8 cellular contexts compared by ENCODE assay signal in genomic region chr2:20326163-20326780, GRCh38. TPM values are rescaled to one million over a fixed set of nuclear protein-coding genes. Genes with fewer than 3 reads are reported as not detected.
DNase-seq lines count a peak whose midpoint lies in the region; ATAC-seq, FAIRE-seq and TF ChIP-seq lines count a peak whose summit lies in the region.

No MANE protein-coding gene starts in this region.

- peaks cover 29% of the 10 kb centered on the region for H3K4me1 ChIP-seq in CD8-positive, alpha-beta T cell (ENCODE audit: insufficient read depth, low read length)
- H3K4me1 ChIP-seq in hepatocyte (ENCODE audit: insufficient read depth), result peaks cover 9% of the 10 kb centered on the region

- H3K9me3 ChIP-seq in CD8-positive, alpha-beta T cell (ENCODE audit: low read length), result peaks cover 4% of the 10 kb centered on the region
- H3K9me3 ChIP-seq in hepatocyte (ENCODE audit: low read depth), result no peaks in the 10 kb centered on the region

- DNase-seq in CD8-positive, alpha-beta T cell, result peak in 6 of 7 experiments; percentile 19 to 58 (median 54)
- DNase-seq in HTR-8/SVneo (ENCODE audit: insufficient read length, low spot score), result peak; percentile 63
- DNase-seq in RWPE1 (ENCODE audit: low spot score), result peak; percentile 55
- DNase-seq in amniotic epithelial cell (ENCODE audit: low read depth), result peak; percentile 60
- DNase-seq in hepatocyte (ENCODE audit: low spot score), result peak; percentile 67
- DNase-seq in smooth muscle cell of the brain vasculature (ENCODE audit: low read depth, low spot score), result peak; percentile 28

- CTCF ChIA-PET in CD8-positive, alpha-beta T cell (lab: Charles Lee), result interaction anchor here (0.6 to 2.6 kb wide), 23 partner anchors 8 to 316 kb away, joined by 3 to 15 read pairs (median 3); no protein-coding TSS in a partner anchor
- CTCF ChIA-PET in RWPE1 (lab: Yijun Ruan, JAX), result interaction anchor here (0.5 to 1.5 kb wide), 18 partner anchors 8 to 595 kb away, joined by 3 to 8 read pairs (median 4); no protein-coding TSS in a partner anchor

- H3K79me2 ChIP-seq in hepatocyte, result peaks cover 97% of the 10 kb centered on the region

- H3K4me1 Mint-ChIP-seq in CD8-positive, alpha-beta T cell (ENCODE audit: low read depth), result peaks cover 76% of the 10 kb centered on the region

- H3K9me3 Mint-ChIP-seq in CD8-positive, alpha-beta T cell, result peaks cover 7% of the 10 kb centered on the region

- no peak overlapping the region for H3K27ac ChIP-seq in CD8-positive, alpha-beta T cell (ENCODE audit: low read depth, low read length)
- H3K27ac ChIP-seq in RWPE1, result no peak overlapping the region
- peak overlapping the region; percentile 46 for H3K27ac ChIP-seq in hepatocyte

- H3K27me3 ChIP-seq in CD8-positive, alpha-beta T cell (ENCODE audit: insufficient read depth, low read length), result no peaks in the 10 kb centered on the region
- H3K27me3 ChIP-seq in hepatocyte, result no peaks in the 10 kb centered on the region

- H3K27ac Mint-ChIP-seq in CD8-positive, alpha-beta T cell, result peak overlapping the region; percentile 61

- POLR2A ChIA-PET in CD8-positive, alpha-beta T cell (lab: Charles Lee), result interaction anchor here (0.7 to 1.5 kb wide), 2 partner anchors 8 to 24 kb away, joined by 3 read pairs; no protein-coding TSS in a partner anchor
- POLR2A ChIA-PET in RWPE1 (lab: Yijun Ruan, JAX; ENCODE audit: low non-redundant PET), result no interaction called here

- TF ChIP-seq CTCF in CD8-positive, alpha-beta T cell (IDR thresholded peaks at IDR 0.05), result peak; percentile 61
- TF ChIP-seq CTCF in RWPE1 (conservative IDR thresholded peaks at IDR 0.05; ENCODE audit: low read depth) (peak; percentile 88), hepatocyte (IDR thresholded peaks at IDR 0.05; ENCODE audit: poor library complexity) (peak; percentile 74)

- no peak for FAIRE-seq in HTR-8/SVneo (lab: Jason Lieb, UNC)

- no peak overlapping the region for H3K4me3 Mint-ChIP-seq in CD8-positive, alpha-beta T cell

- no peak overlapping the region for H3K4me3 ChIP-seq in CD8-positive, alpha-beta T cell (ENCODE audit: low read depth, low read length)
- H3K4me3 ChIP-seq in hepatocyte, result no peak overlapping the region

- H3K9me2 ChIP-seq in hepatocyte (replicated peaks; ENCODE audit: insufficient read depth), result no peaks in the 10 kb centered on the region

- peaks cover 96% of the 10 kb centered on the region for H4K20me1 ChIP-seq in hepatocyte (ENCODE audit: insufficient read depth, poor library complexity, severe bottlenecking)

- peak; percentile 84 for ATAC-seq in CD8-positive, alpha-beta T cell
- ATAC-seq in GM18909 (IDR thresholded peaks at IDR 0.05; ENCODE audit: poor library complexity, unreplicated experiment) (peak; percentile 75), GM19452 (IDR thresholded peaks at IDR 0.05; ENCODE audit: unreplicated experiment) (no peak)

- H3K36me3 Mint-ChIP-seq in CD8-positive, alpha-beta T cell, result peaks cover 76% of the 10 kb centered on the region

- H3K4me2 ChIP-seq in hepatocyte, result no peak overlapping the region

- H3K36me3 ChIP-seq in CD8-positive, alpha-beta T cell (ENCODE audit: insufficient read depth, low read length), result peaks cover 17% of the 10 kb centered on the region
- no peaks in the 10 kb centered on the region for H3K36me3 ChIP-seq in hepatocyte (replicated peaks; ENCODE audit: insufficient read depth, low read depth)

- WGBS in hepatocyte (ENCODE audit: low lambda C conversion rate, missing lambda C conversion rate), result 49% methylated on average over 4 of the region's 4 CpGs

- no peaks in the 10 kb centered on the region for H3K27me3 Mint-ChIP-seq in CD8-positive, alpha-beta T cell (ENCODE audit: low read depth)

- intact Hi-C loops in CD8-positive, alpha-beta T cell (cut with DNase I, micrococcal nuclease), result loop anchor here (1.0 to 2.0 kb wide), 2 partner anchors 15 to 24 kb away; partner anchors contain the start of gene PUM2 (in 2 of the 2)

- no peak overlapping the region for H2AFZ ChIP-seq in hepatocyte

RNA-seq across cellular contexts. Expression of gene PUM2, which starts 24.4 kb away (rescaled TPM):
- 10 to 100 TPM; 91.3 to 93.5 TPM for total RNA-seq in CD8-positive, alpha-beta T cell
- total RNA-seq in hepatocyte, result 55.5 and 60.2 TPM in 2 replicates
- 14.4 TPM in 2 replicates for polyA plus RNA-seq in hepatocyte
